Comparison of ENCODE assay signal across 8 cellular contexts in the genomic region with DNA sequence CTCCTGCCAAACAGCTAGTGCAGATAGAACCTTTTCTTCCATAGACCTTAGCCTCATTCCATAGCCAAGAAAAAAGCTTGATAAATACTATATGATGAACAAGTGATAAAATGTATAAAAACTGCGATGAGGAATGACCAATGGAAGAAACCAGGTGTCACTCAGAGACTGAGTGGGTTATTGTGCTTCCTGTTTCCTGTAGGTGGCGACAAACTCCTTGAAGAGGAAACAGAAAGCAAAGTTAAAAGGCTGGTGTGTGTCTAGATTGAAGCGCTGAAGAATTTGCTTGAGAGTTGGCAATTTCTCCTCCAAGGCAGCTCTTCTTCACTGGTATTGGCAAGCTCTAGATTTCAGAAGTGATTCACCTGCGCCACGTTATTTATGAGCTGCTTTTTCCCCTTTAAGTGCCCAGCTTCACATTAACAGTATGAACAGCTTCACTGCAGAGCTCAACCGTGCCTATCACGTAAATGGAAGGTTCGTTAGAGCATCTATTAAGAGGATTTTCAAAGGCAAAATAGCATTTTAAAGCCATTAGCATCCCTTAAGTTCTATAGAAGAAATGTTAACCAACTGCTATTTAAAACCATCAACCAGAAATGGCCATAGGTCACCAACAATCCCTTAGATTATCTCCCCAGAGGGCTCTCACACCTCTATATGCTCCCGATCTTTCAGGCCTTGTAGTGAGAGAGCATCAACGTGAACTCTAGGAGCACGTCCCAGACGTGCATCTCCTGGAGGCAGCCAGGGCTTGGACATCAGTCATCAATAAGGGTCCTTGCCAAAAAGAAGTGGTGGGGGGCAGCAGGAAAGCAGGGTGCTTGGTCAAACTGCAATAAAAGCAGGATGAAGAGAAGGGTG.
DNase-seq lines count a peak whose midpoint lies in the region; ATAC-seq and TF ChIP-seq lines count a peak whose summit lies in the region.

No MANE protein-coding gene starts in this region.

- H3K4me3 ChIP-seq in CD8-positive, alpha-beta T cell (ENCODE audit: low read depth, low read length), result no peak overlapping the region
- H3K4me3 ChIP-seq in astrocyte of the cerebellum (ENCODE audit: low read depth, low read length), result no peak overlapping the region
- H3K4me3 ChIP-seq in hepatocyte, result no peak overlapping the region
- H3K4me3 ChIP-seq in skeletal muscle tissue (ENCODE audit: low read length in 3 of 3), result peak overlapping the region; percentile 36 to 73 (median 63)

- peaks cover 1% of the 10 kb centered on the region for H3K4me1 Mint-ChIP-seq in CD8-positive, alpha-beta T cell (ENCODE audit: low read depth)

- intact Hi-C loops in CD8-positive, alpha-beta T cell (cut with DNase I, micrococcal nuclease), result loop anchor here (2.0 to 10.0 kb wide), 2 partner anchors 900 to 952 kb away; no protein-coding TSS in a partner anchor

- no peak overlapping the region for H3K4me2 ChIP-seq in hepatocyte

- H2AFZ ChIP-seq in hepatocyte, result no peak overlapping the region

- H3K9me3 ChIP-seq in CD8-positive, alpha-beta T cell (ENCODE audit: low read length), result no peaks in the 10 kb centered on the region
- H3K9me3 ChIP-seq in hepatocyte (ENCODE audit: low read depth) (no peaks in the 10 kb centered on the region), skeletal muscle tissue (ENCODE audit: control insufficient read depth in 3 of 3, low read length in 3 of 3) (no peaks in the 10 kb centered on the region)

- no peak overlapping the region for H3K4me3 Mint-ChIP-seq in CD8-positive, alpha-beta T cell

- no peaks in the 10 kb centered on the region for H3K27me3 ChIP-seq in CD8-positive, alpha-beta T cell (ENCODE audit: insufficient read depth, low read length)
- no peaks in the 10 kb centered on the region for H3K27me3 ChIP-seq in hepatocyte
- H3K27me3 ChIP-seq in skeletal muscle tissue (ENCODE audit: control insufficient read depth in 3 of 3, insufficient read depth in 3 of 3, low read length in 3 of 3), result no peaks in the 10 kb centered on the region

- TF ChIP-seq CTCF in CD8-positive, alpha-beta T cell (IDR thresholded peaks at IDR 0.05), result peak; percentile 64
- peak; percentile 83 for TF ChIP-seq CTCF in astrocyte of the cerebellum (IDR thresholded peaks at IDR 0.05; ENCODE audit: low read depth, low read length, missing control alignments)
- TF ChIP-seq CTCF in hepatocyte (IDR thresholded peaks at IDR 0.05; ENCODE audit: poor library complexity), result peak; percentile 87

- H3K36me3 ChIP-seq in CD8-positive, alpha-beta T cell (ENCODE audit: insufficient read depth, low read length), result no peaks in the 10 kb centered on the region
- H3K36me3 ChIP-seq in hepatocyte (replicated peaks; ENCODE audit: insufficient read depth, low read depth) (no peaks in the 10 kb centered on the region), skeletal muscle tissue (ENCODE audit: control insufficient read depth in 3 of 3, insufficient read depth in 3 of 3, low read length in 3 of 3) (no peaks in the 10 kb centered on the region)

- H3K79me2 ChIP-seq in hepatocyte, result no peaks in the 10 kb centered on the region

- H4K20me1 ChIP-seq in hepatocyte (ENCODE audit: insufficient read depth, poor library complexity, severe bottlenecking), result no peaks in the 10 kb centered on the region

- H3K27me3 Mint-ChIP-seq in CD8-positive, alpha-beta T cell (ENCODE audit: low read depth), result peaks cover 2% of the 10 kb centered on the region

- no peak overlapping the region for H3K27ac Mint-ChIP-seq in CD8-positive, alpha-beta T cell

- H3K4me1 ChIP-seq in CD8-positive, alpha-beta T cell (ENCODE audit: insufficient read depth, low read length), result no peaks in the 10 kb centered on the region
- H3K4me1 ChIP-seq in hepatocyte (ENCODE audit: insufficient read depth) (no peaks in the 10 kb centered on the region), skeletal muscle tissue (ENCODE audit: control insufficient read depth in 3 of 3, insufficient read depth in 3 of 3, low read length in 3 of 3) (peaks cover 3 to 16% (median 9%) of the 10 kb centered on the region in 3 donors)

- WGBS in hepatocyte (ENCODE audit: low lambda C conversion rate, missing lambda C conversion rate), result 50% methylated on average over 12 of the region's 12 CpGs

- H3K27ac ChIP-seq in CD8-positive, alpha-beta T cell (ENCODE audit: low read depth, low read length), result no peak overlapping the region
- H3K27ac ChIP-seq in hepatocyte (no peak overlapping the region), skeletal muscle tissue (ENCODE audit: low read depth, low read length) (no peak overlapping the region)

- peak; percentile 40 for ATAC-seq in CD8-positive, alpha-beta T cell
- peak; percentile 71 for ATAC-seq in GM18873 (IDR thresholded peaks at IDR 0.05; ENCODE audit: low FRiP score, unreplicated experiment)
- peak; percentile 78 for ATAC-seq in HG03520 (IDR thresholded peaks at IDR 0.05; ENCODE audit: unreplicated experiment)

- H3K9me2 ChIP-seq in hepatocyte (replicated peaks; ENCODE audit: insufficient read depth), result no peaks in the 10 kb centered on the region

- CTCF ChIA-PET in CD8-positive, alpha-beta T cell (lab: Charles Lee), result interaction anchor here (0.9 to 1.8 kb wide), 7 partner anchors 9 to 198 kb away, joined by 3 to 8 read pairs (median 4); no protein-coding TSS in a partner anchor

- POLR2A ChIA-PET in CD8-positive, alpha-beta T cell (lab: Charles Lee), result interaction anchor here (0.6 kb wide), 1 partner anchor 981 kb away, joined by 6 read pairs; no protein-coding TSS in a partner anchor

- H3K9ac ChIP-seq in skeletal muscle tissue (ENCODE audit: low read depth in 1 of 3, low read length in 3 of 3), result peak overlapping the region; percentile 42 to 54 (median 52)

- in situ Hi-C loops in astrocyte of the cerebellum (cut with HindIII; ENCODE audit: low sequenced_read_pairs), result no loop called here

- no peaks in the 10 kb centered on the region for H3K36me3 Mint-ChIP-seq in CD8-positive, alpha-beta T cell

- DNase-seq in CD8-positive, alpha-beta T cell, result peak in 3 of 7 experiments; percentile 1 to 17 (median 4)
- DNase-seq in NCI-H748 (lab: John Stamatoyannopoulos, UW; ENCODE audit: unreplicated experiment) (peak; percentile 81), astrocyte of the cerebellum (ENCODE audit: low read depth) (peak; percentile 60), hepatocyte (ENCODE audit: low spot score) (peak; percentile 81)
- DNase-seq in effector CD4-positive, alpha-beta T cell, result no peak

- H3K9me3 Mint-ChIP-seq in CD8-positive, alpha-beta T cell, result no peaks in the 10 kb centered on the region

Comparison
In these comparisons a context has a peak if more than half of its experiments do, and no peak if none do; other contexts are left out.
1. H3K4me3 ChIP-seq: peak in skeletal muscle tissue (3 of 3); none in CD8-positive, alpha-beta T cell (single experiment), astrocyte of the cerebellum (single experiment) and hepatocyte (single experiment).
2. Peak in every context shown above with its lines, with median percentiles within 50 percentile points of each other: ATAC-seq and CTCF ChIP-seq.